8 cellular contexts compared by ENCODE assay signal in genomic region chr4:17577660-17578481, GRCh38. TPM values are rescaled to one million over a fixed set of nuclear protein-coding genes. Genes with fewer than 3 reads are reported as not detected.
A peak's percentile ranks its signal among the peaks of the same experiment; 100 is the strongest.
DNase-seq lines count a peak whose midpoint lies in the region; ATAC-seq and TF ChIP-seq lines count a peak whose summit lies in the region.

No MANE protein-coding gene starts in this region.

- peak overlapping the region; percentile 97 for H3K4me2 ChIP-seq in SK-N-SH

- TF ChIP-seq EP300 in SK-N-SH (IDR thresholded peaks at IDR 0.05; ENCODE audit: borderline replicate concordance in 1 of 2, low read depth in 1 of 2, low read length in 1 of 2) = no peak

- peak overlapping the region; percentile 74 for H3K4me3 ChIP-seq in AG04450 (ENCODE audit: low read depth, low read length)
- H3K4me3 ChIP-seq in SK-N-SH (ENCODE audit: low read depth in 2 of 2, low read length in 1 of 2) = peak overlapping the region; percentile 62 to 95
- H3K4me3 ChIP-seq in body of pancreas = peak overlapping the region; percentile 62 to 76
- peak overlapping the region; percentile 52 to 94 (median 74) for H3K4me3 ChIP-seq in skin epidermis

- WGBS in SK-N-SH (ENCODE audit: low lambda C conversion rate) = 21% methylated on average over 10 of the region's 34 CpGs
- 4 to 8% methylated on average over 20 to 34 of the region's 34 CpGs for WGBS in body of pancreas, 2 donors

- H3K27ac ChIP-seq in AG04450 (ENCODE audit: low read depth, low read length) = peak overlapping the region; percentile 80
- H3K27ac ChIP-seq in SK-N-SH (ENCODE audit: low read depth in 2 of 2, low read length in 1 of 2) = peak overlapping the region; percentile 77 to 81
- peak overlapping the region; percentile 80 to 90 (median 86) for H3K27ac ChIP-seq in body of pancreas
- H3K27ac ChIP-seq in skin epidermis = peak overlapping the region; percentile 80 to 99 (median 92)

- no peaks in the 10 kb centered on the region for H3K9me2 ChIP-seq in SK-N-SH

- no peaks in the 10 kb centered on the region for H3K27me3 ChIP-seq in AG04450 (ENCODE audit: control insufficient read depth, insufficient read depth, low read length)
- H3K27me3 ChIP-seq in SK-N-SH (ENCODE audit: insufficient read depth) = no peaks in the 10 kb centered on the region
- H3K27me3 ChIP-seq in body of pancreas = no peaks in the 10 kb centered on the region

- H3K36me3 ChIP-seq in SK-N-SH (replicated peaks in 1 of 2; ENCODE audit: control insufficient read depth in 1 of 2, insufficient read depth in 2 of 2, low read length in 1 of 2) = peaks cover 9 to 25% of the 10 kb centered on the region in 2 experiments
- peaks cover 0 to 7% of the 10 kb centered on the region in 2 donors for H3K36me3 ChIP-seq in body of pancreas (replicated peaks in 1 of 2; ENCODE audit: insufficient read depth in 1 of 2, low read depth in 2 of 2)

- DNase-seq in AG04450 (ENCODE audit: low read depth, low spot score) = no peak
- DNase-seq in SK-N-SH = peak; percentile 77
- peak; percentile 37 to 50 (median 43) for DNase-seq in body of pancreas
- peak; percentile 42 for DNase-seq in iPS-NIHi7 (ENCODE audit: extremely low spot score)
- no peak for DNase-seq in NCI-H1930 (lab: John Stamatoyannopoulos, UW)

- peaks cover 8 to 9% of the 10 kb centered on the region in 2 experiments; a peak in 2 of 4 replicates for H3K4me1 ChIP-seq in SK-N-SH (ENCODE audit: control insufficient read depth in 1 of 2, insufficient read depth in 2 of 2, low read depth in 1 of 2, low read length in 1 of 2)
- peaks cover 19% of the 10 kb centered on the region for H3K4me1 ChIP-seq in body of pancreas

- no peak for TF ChIP-seq RAD21 in SK-N-SH (IDR thresholded peaks at IDR 0.05; ENCODE audit: low read length)

- peaks cover 20% of the 10 kb centered on the region; the same call in 1 of the 2 replicates for H3K79me2 ChIP-seq in SK-N-SH (ENCODE audit: insufficient read depth)

- H3K9me3 ChIP-seq in AG04450 (ENCODE audit: control insufficient read depth, insufficient read depth, low read length) = no peaks in the 10 kb centered on the region
- no peaks in the 10 kb centered on the region for H3K9me3 ChIP-seq in SK-N-SH
- no peaks in the 10 kb centered on the region for H3K9me3 ChIP-seq in body of pancreas

- TF ChIP-seq POLR2A in body of pancreas (IDR thresholded peaks at IDR 0.05) = no peak

- ATAC-seq in GM18868 (IDR thresholded peaks at IDR 0.05; ENCODE audit: unreplicated experiment) = peak; percentile 7
- ATAC-seq in HG03159 (IDR thresholded peaks at IDR 0.05; ENCODE audit: unreplicated experiment) = peak; percentile 9
- ATAC-seq in body of pancreas = peak; percentile 8

- peak overlapping the region; percentile 74 for H3K9ac ChIP-seq in SK-N-SH

- CTCF ChIA-PET in AG04450 (lab: Charles Lee) = interaction anchor here (1.0 to 1.7 kb wide), 4 partner anchors 29 to 1015 kb away, joined by 3 to 8 read pairs (median 5); no protein-coding TSS in a partner anchor
- CTCF ChIA-PET in SK-N-SH (lab: Yijun Ruan, JAX) = interaction anchor here (0.6 to 4.1 kb wide), 5 partner anchors 23 to 232 kb away, joined by 3 to 15 read pairs (median 4); partner anchors contain the start of genes DCAF16 and MED28

- peaks cover 2% of the 10 kb centered on the region for H3F3A ChIP-seq in SK-N-SH (replicated peaks; ENCODE audit: insufficient read depth)

- POLR2A ChIA-PET in AG04450 (lab: Yijun Ruan, JAX) = interaction anchor here (0.7 to 2.2 kb wide), 2 partner anchors 29 to 37 kb away, joined by 3 to 19 read pairs; partner anchors contain the start of gene MED28
- POLR2A ChIA-PET in SK-N-SH (lab: Yijun Ruan, JAX) = interaction anchor here (0.9 to 1.1 kb wide), 2 partner anchors 26 to 232 kb away, joined by 3 to 4 read pairs; no protein-coding TSS in a partner anchor

- TF ChIP-seq CTCF in AG04450 (IDR thresholded peaks at IDR 0.05; ENCODE audit: low read depth, low read length) (peak; percentile 5; the same call in 1 of the 2 replicates), SK-N-SH (IDR thresholded peaks at IDR 0.05) (no peak; the same call in 1 of the 2 replicates), body of pancreas (IDR thresholded peaks at IDR 0.05) (peak in 1 of 7 experiments; percentile 26)

- peak overlapping the region; percentile 98 for H2AFZ ChIP-seq in SK-N-SH (ENCODE audit: low read depth)

- no peaks in the 10 kb centered on the region for H4K20me1 ChIP-seq in SK-N-SH (ENCODE audit: insufficient read depth)

- intact Hi-C loops in body of pancreas (cut with DNase I) = no loop called here

TF ChIP-seq in SK-N-SH, 30 proteins besides CTCF, POLR2A, EP300 and RAD21 (continues in another document):
- TF ChIP-seq RFX5 (IDR thresholded peaks at IDR 0.05; ENCODE audit: low read length) (no peak), ELF1 (IDR thresholded peaks at IDR 0.05) (no peak), POLR2AphosphoS5 (IDR thresholded peaks at IDR 0.05; ENCODE audit: low read depth, low read length) (no peak), TAF1 (IDR thresholded peaks at IDR 0.05; ENCODE audit: borderline replicate concordance, low read depth, low read length) (no peak), NRF1 (IDR thresholded peaks at IDR 0.05; ENCODE audit: low read depth, low read length) (no peak), IRF3 (IDR thresholded peaks at IDR 0.05; ENCODE audit: low read depth, low read length) (no peak), SIN3A (IDR thresholded peaks at IDR 0.05; ENCODE audit: borderline replicate concordance, low read depth, low read length) (no peak), TCF12 (IDR thresholded peaks at IDR 0.05) (no peak), RXRA (IDR thresholded peaks at IDR 0.05; ENCODE audit: borderline replicate concordance, low read depth) (no peak), MEF2A (IDR thresholded peaks at IDR 0.05; ENCODE audit: borderline replicate concordance, low read depth) (no peak)
- TF ChIP-seq, protein P1, sequence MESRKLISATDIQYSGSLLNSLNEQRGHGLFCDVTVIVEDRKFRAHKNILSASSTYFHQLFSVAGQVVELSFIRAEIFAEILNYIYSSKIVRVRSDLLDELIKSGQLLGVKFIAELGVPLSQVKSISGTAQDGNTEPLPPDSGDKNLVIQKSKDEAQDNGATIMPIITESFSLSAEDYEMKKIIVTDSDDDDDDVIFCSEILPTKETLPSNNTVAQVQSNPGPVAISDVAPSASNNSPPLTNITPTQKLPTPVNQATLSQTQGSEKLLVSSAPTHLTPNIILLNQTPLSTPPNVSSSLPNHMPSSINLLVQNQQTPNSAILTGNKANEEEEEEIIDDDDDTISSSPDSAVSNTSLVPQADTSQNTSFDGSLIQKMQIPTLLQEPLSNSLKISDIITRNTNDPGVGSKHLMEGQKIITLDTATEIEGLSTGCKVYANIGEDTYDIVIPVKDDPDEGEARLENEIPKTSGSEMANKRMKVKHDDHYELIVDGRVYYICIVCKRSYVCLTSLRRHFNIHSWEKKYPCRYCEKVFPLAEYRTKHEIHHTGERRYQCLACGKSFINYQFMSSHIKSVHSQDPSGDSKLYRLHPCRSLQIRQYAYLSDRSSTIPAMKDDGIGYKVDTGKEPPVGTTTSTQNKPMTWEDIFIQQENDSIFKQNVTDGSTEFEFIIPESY (IDR thresholded peaks at IDR 0.05; ENCODE audit: borderline replicate concordance, low read depth) = no peak
- TF ChIP-seq, protein P2, sequence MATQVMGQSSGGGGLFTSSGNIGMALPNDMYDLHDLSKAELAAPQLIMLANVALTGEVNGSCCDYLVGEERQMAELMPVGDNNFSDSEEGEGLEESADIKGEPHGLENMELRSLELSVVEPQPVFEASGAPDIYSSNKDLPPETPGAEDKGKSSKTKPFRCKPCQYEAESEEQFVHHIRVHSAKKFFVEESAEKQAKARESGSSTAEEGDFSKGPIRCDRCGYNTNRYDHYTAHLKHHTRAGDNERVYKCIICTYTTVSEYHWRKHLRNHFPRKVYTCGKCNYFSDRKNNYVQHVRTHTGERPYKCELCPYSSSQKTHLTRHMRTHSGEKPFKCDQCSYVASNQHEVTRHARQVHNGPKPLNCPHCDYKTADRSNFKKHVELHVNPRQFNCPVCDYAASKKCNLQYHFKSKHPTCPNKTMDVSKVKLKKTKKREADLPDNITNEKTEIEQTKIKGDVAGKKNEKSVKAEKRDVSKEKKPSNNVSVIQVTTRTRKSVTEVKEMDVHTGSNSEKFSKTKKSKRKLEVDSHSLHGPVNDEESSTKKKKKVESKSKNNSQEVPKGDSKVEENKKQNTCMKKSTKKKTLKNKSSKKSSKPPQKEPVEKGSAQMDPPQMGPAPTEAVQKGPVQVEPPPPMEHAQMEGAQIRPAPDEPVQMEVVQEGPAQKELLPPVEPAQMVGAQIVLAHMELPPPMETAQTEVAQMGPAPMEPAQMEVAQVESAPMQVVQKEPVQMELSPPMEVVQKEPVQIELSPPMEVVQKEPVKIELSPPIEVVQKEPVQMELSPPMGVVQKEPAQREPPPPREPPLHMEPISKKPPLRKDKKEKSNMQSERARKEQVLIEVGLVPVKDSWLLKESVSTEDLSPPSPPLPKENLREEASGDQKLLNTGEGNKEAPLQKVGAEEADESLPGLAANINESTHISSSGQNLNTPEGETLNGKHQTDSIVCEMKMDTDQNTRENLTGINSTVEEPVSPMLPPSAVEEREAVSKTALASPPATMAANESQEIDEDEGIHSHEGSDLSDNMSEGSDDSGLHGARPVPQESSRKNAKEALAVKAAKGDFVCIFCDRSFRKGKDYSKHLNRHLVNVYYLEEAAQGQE (IDR thresholded peaks at IDR 0.05; ENCODE audit: low read depth, low read length) = no peak

RNA-seq across cellular contexts. Expression of gene LAP3, which starts 0.9 kb away (rescaled TPM):
- polyA plus RNA-seq in AG04450 (2011; rRNA removed) = 57.2 and 63.3 TPM in 2 replicates
- 29.4 and 31.1 TPM in 2 replicates for polyA minus RNA-seq in AG04450 (2011; rRNA and poly(A)+ RNA removed)
- 53.2 and 67.8 TPM in 2 replicates for polyA plus RNA-seq in SK-N-SH (2012; rRNA removed)
- polyA plus RNA-seq in SK-N-SH (2012; cell fraction: cytosol; rRNA removed) = 66.9 and 72.0 TPM in 2 replicates
- 33.7 and 42.9 TPM in 2 replicates for polyA plus RNA-seq in SK-N-SH (2012; cell fraction: nucleus; rRNA removed)
- 10 to 100 TPM; 28.0 to 28.8 TPM for total RNA-seq in body of pancreas

RNA-seq across cellular contexts. Expression of gene MED28, which starts 36.6 kb away (rescaled TPM):
- polyA plus RNA-seq in AG04450 (2011; rRNA removed) = 30.6 and 48.6 TPM in 2 replicates
- 18.8 and 19.5 TPM in 2 replicates for polyA minus RNA-seq in AG04450 (2011; rRNA and poly(A)+ RNA removed)
- 5.9 and 7.5 TPM in 2 replicates for polyA plus RNA-seq in SK-N-SH (2012; rRNA removed)
- polyA plus RNA-seq in SK-N-SH (2012; cell fraction: cytosol; rRNA removed) = 9.2 and 10.1 TPM in 2 replicates
- polyA plus RNA-seq in SK-N-SH (2012; cell fraction: nucleus; rRNA removed) = 8.5 and 12.6 TPM in 2 replicates
- total RNA-seq in body of pancreas = 10 to 100 TPM in 1 of 2 donors, 1 to 10 TPM in 1; 8.8 to 19.8 TPM

Comparison
In these comparisons a context has a peak if more than half of its experiments do, and no peak if none do; other contexts are left out.
1. DNase-seq: peak in SK-N-SH (single experiment), body of pancreas (4 of 4) and iPS-NIHi7 (single experiment); none in AG04450 (single experiment) and NCI-H1930 (0 of 2).
2. Peak in every context shown above with its lines, with median percentiles within 50 percentile points of each other: H3K27ac ChIP-seq, H3K4me3 ChIP-seq and ATAC-seq.